Comparison of ENCODE assay signal across 9 cellular contexts in genomic region chr10:88926484-88927249, GRCh38. TPM values are rescaled to one million over a fixed set of nuclear protein-coding genes. Genes with fewer than 3 reads are reported as not detected.
DNase-seq lines count a peak whose midpoint lies in the region; ATAC-seq, FAIRE-seq and TF ChIP-seq lines count a peak whose summit lies in the region.
"Had no signal": no experiment of that assay in that cellular context is flagged by ENCODE, and none has a peak within 500 bp of the region (broad histone marks: within the 10 kb centered on the region; RNA-seq: fewer than 3 reads in every experiment).

No MANE protein-coding gene starts in this region.

- no peaks in the 10 kb centered on the region for H3K27me3 ChIP-seq in heart right ventricle
- no peaks in the 10 kb centered on the region for H3K27me3 ChIP-seq in smooth muscle cell (ENCODE audit: low read depth)

- H3K4me3 ChIP-seq in HFF-Myc (replicated peaks; ENCODE audit: low read depth, low read length) (no peak overlapping the region), heart right ventricle (peak overlapping the region in 2 of 10 donors; percentile 1 to 13), smooth muscle cell (no peak overlapping the region)

- WGBS in heart right ventricle, 2 donors: 34 to 35% methylated on average over 4 of the region's 4 CpGs
- 87% methylated on average over 4 of the region's 4 CpGs for WGBS in smooth muscle cell (ENCODE audit: low lambda C conversion rate)

- peaks cover 8% of the 10 kb centered on the region for H3K4me1 Mint-ChIP-seq in T-helper 17 cell

- H3K27me3 Mint-ChIP-seq in T-helper 17 cell: no peaks in the 10 kb centered on the region

- H3K9ac ChIP-seq in smooth muscle cell (ENCODE audit: low read depth): no peak overlapping the region

- H3K27ac ChIP-seq in heart right ventricle (peak overlapping the region in 9 of 10 donors; percentile 51 to 84 (median 71)), smooth muscle cell (ENCODE audit: low read depth) (no peak overlapping the region)

- peaks cover 9% of the 10 kb centered on the region for H3K36me3 Mint-ChIP-seq in T-helper 17 cell (ENCODE audit: low read depth)

- H3K4me2 ChIP-seq in smooth muscle cell: no peak overlapping the region

- no peaks in the 10 kb centered on the region for H3K9me3 ChIP-seq in heart right ventricle
- H3K9me3 ChIP-seq in smooth muscle cell (replicated peaks; ENCODE audit: low read depth): no peaks in the 10 kb centered on the region
- H3K9me3 ChIP-seq in T-helper 17 cell (ENCODE audit: control insufficient read depth, low read length, poor library complexity, severe bottlenecking): no peaks in the 10 kb centered on the region

- no peak for TF ChIP-seq POLR2A in GM12892 (IDR thresholded peaks at IDR 0.05; ENCODE audit: low read depth, low read length)

- no peaks in the 10 kb centered on the region for H3K79me2 ChIP-seq in smooth muscle cell (ENCODE audit: low read depth)

- DNase-seq in HFF-Myc (ENCODE audit: extremely low read depth, low read depth) (peak; percentile 93), SKM-1 treated with dmso at 0.1 percent for 144 hours (lab: John Stamatoyannopoulos, UW; ENCODE audit: unreplicated experiment) (peak; percentile 85), heart right ventricle (peak in 1 of 2 donors; percentile 32), smooth muscle cell (lab: John Stamatoyannopoulos, UW; ENCODE audit: unreplicated experiment) (no peak), T-helper 17 cell (no peak), GM12892 (ENCODE audit: insufficient read length) (no peak), NCI-H2227 (lab: John Stamatoyannopoulos, UW; ENCODE audit: unreplicated experiment) (no peak)
- DNase-seq: NCI-H1092 treated with DMSO at 0.1 percent for 48 hours had no signal

- intact Hi-C loops in heart right ventricle (cut with DNase I): loop anchor here in 3 of 10 donors (2.0 to 5.0 kb wide), 3 partner anchors 44 to 49 kb away; partner anchors contain the start of gene STAMBPL1 (in 2 of the 3)

- no peaks in the 10 kb centered on the region for H4K20me1 ChIP-seq in smooth muscle cell (ENCODE audit: low read depth)

- TF ChIP-seq CTCF in HFF-Myc (IDR thresholded peaks at IDR 0.05; ENCODE audit: low read depth, low read length, missing control alignments): no peak
- no peak for TF ChIP-seq CTCF in heart right ventricle (IDR thresholded peaks at IDR 0.05)
- no peak for TF ChIP-seq CTCF in smooth muscle cell (IDR thresholded peaks at IDR 0.05; ENCODE audit: borderline replicate concordance, insufficient read depth, poor library complexity, severe bottlenecking)

- peak overlapping the region; percentile 6 for H2AFZ ChIP-seq in smooth muscle cell (ENCODE audit: low read depth)

- no peak overlapping the region for H3K27ac Mint-ChIP-seq in T-helper 17 cell

- H3K36me3 ChIP-seq in heart right ventricle: peaks cover 0 to 15% (median 0%) of the 10 kb centered on the region in 9 donors
- no peaks in the 10 kb centered on the region for H3K36me3 ChIP-seq in smooth muscle cell (ENCODE audit: low read depth)

- ATAC-seq in heart right ventricle: peak; percentile 76 to 88 (median 82)
- ATAC-seq in T-helper 17 cell: no peak
- ATAC-seq in esophagus mucosa: no peak

- H3K4me1 ChIP-seq in heart right ventricle (peaks cover 2 to 46% (median 28%) of the 10 kb centered on the region in 9 donors), smooth muscle cell (ENCODE audit: low read depth) (no peaks in the 10 kb centered on the region)

- no peak overlapping the region for H3K4me3 Mint-ChIP-seq in T-helper 17 cell

- no peaks in the 10 kb centered on the region for H3F3A ChIP-seq in smooth muscle cell (ENCODE audit: low read depth)

- FAIRE-seq in GM12892 (lab: Jason Lieb, UNC): no peak

RNA-seq across cellular contexts. Expression of gene ACTA2, which starts 25.9 kb away (rescaled TPM):
- total RNA-seq in heart right ventricle (100 to 1,000 TPM in 2 of 10 donors, 10 to 100 TPM in 8; 59.4 to 123 (median 73.7) TPM), smooth muscle cell (2,305 and 2,362 TPM in 2 replicates), T-helper 17 cell (1 to 10 TPM; 3.8 to 4.6 TPM), esophagus mucosa (53.0 TPM)
- polyA plus RNA-seq in heart right ventricle (100 to 1,000 TPM in 1 of 2 donors, 10 to 100 TPM in 1; 98.0 to 358 TPM), smooth muscle cell (3,088 and 4,814 TPM in 2 replicates)
- polyA plus RNA-seq in GM12892 (2012; ENCODE audit: missing spikeins): 36.7 TPM

RNA-seq across cellular contexts. Expression of gene STAMBPL1, which starts 46.6 kb away (rescaled TPM):
- total RNA-seq in heart right ventricle (1 to 10 TPM; 1.9 to 3.3 (median 2.7) TPM), smooth muscle cell (1.1 and 1.2 TPM in 2 replicates), T-helper 17 cell (10 to 100 TPM; 20.7 to 32.3 TPM), esophagus mucosa (2.5 TPM)
- polyA plus RNA-seq in heart right ventricle (1 to 10 TPM in 1 of 2 donors, under 1 TPM in 1; 0.94 to 2.6 TPM), smooth muscle cell (0.49 and 0.61 TPM in 2 replicates)
- polyA plus RNA-seq in GM12892 (2012; ENCODE audit: missing spikeins): 23.1 TPM

Comparison
In these comparisons a context has a peak if more than half of its experiments do, and no peak if none do; other contexts are left out.
1. DNase-seq: peak in HFF-Myc (single experiment) and SKM-1 treated with dmso at 0.1 percent for 144 hours (single experiment); none in smooth muscle cell (single experiment), T-helper 17 cell (0 of 3), GM12892 (single experiment) and NCI-H2227 (single experiment).
2. ATAC-seq: peak in heart right ventricle (8 of 8); none in T-helper 17 cell (single experiment) and esophagus mucosa (single experiment).
3. RNA of gene ACTA2, which starts 25.9 kb away (total RNA-seq): 2,305 to 2,362 TPM in smooth muscle cell; 59.4 to 123 TPM in heart right ventricle, 53.0 TPM in esophagus mucosa (single experiment) and 3.8 to 4.6 TPM in T-helper 17 cell; every median in the first group is over 10 times any median in the second.